8 cellular contexts compared by ENCODE assay signal in genomic region chr7:98802088-98802780, GRCh38.
A peak's percentile ranks its signal among the peaks of the same experiment; 100 is the strongest.
DNase-seq lines count a peak whose midpoint lies in the region; ATAC-seq and TF ChIP-seq lines count a peak whose summit lies in the region.

No MANE protein-coding gene starts in this region.

- H3K36me3 Mint-ChIP-seq in activated CD4-positive, alpha-beta T cell treated with anti-CD3 and anti-CD28 coated beads, Interleukin-2, amount 10 ng/mL, durations not matched to agents 7 days and 5 days (ENCODE audit: low read depth): no peaks in the 10 kb centered on the region

- no peaks in the 10 kb centered on the region for H3K27me3 Mint-ChIP-seq in activated CD4-positive, alpha-beta T cell treated with anti-CD3 and anti-CD28 coated beads, Interleukin-2, amount 10 ng/mL, durations not matched to agents 7 days and 5 days

- no peaks in the 10 kb centered on the region for H3K4me1 Mint-ChIP-seq in activated CD4-positive, alpha-beta T cell treated with anti-CD3 and anti-CD28 coated beads, Interleukin-2, amount 10 ng/mL, durations not matched to agents 7 days and 5 days

- no peaks in the 10 kb centered on the region for H3K4me1 ChIP-seq in fibroblast of lung (ENCODE audit: control insufficient read depth, extremely low read depth, insufficient read depth, low read length)

- POLR2A ChIA-PET in activated CD4-positive, alpha-beta T cell treated with anti-CD3 and anti-CD28 coated beads, Interleukin-2, amount 10 ng/mL, durations not matched to agents 7 days and 5 days (lab: Charles Lee): no interaction called here

- H3K79me2 ChIP-seq in fibroblast of lung (ENCODE audit: control insufficient read depth, insufficient read depth, low read length): no peaks in the 10 kb centered on the region

- H3K4me3 ChIP-seq in fibroblast of lung (replicated peaks in 1 of 4; ENCODE audit: control extremely low read depth in 1 of 4, insufficient read depth in 1 of 4, low read depth in 3 of 4, low read length in 4 of 4) (no peak overlapping the region), skeletal muscle cell (ENCODE audit: low read depth, low read length) (no peak overlapping the region)

- no peaks in the 10 kb centered on the region for H3K9me3 ChIP-seq in fibroblast of lung (ENCODE audit: control insufficient read depth, insufficient read depth, low read depth, low read length)

- ATAC-seq in GM21786 (IDR thresholded peaks at IDR 0.05; ENCODE audit: unreplicated experiment): peak; percentile 87

- no peak overlapping the region for H3K4me2 ChIP-seq in fibroblast of lung (ENCODE audit: extremely low read depth, insufficient read depth, low read length)

- H3K27ac ChIP-seq in fibroblast of lung (ENCODE audit: insufficient read depth, low read length): no peak overlapping the region

- H3K27me3 ChIP-seq in fibroblast of lung (ENCODE audit: control insufficient read depth, insufficient read depth, low read length): no peaks in the 10 kb centered on the region

- no peak overlapping the region for H3K4me3 Mint-ChIP-seq in activated CD4-positive, alpha-beta T cell treated with anti-CD3 and anti-CD28 coated beads, Interleukin-2, amount 10 ng/mL, durations not matched to agents 7 days and 5 days

- no peaks in the 10 kb centered on the region for H4K20me1 ChIP-seq in fibroblast of lung (ENCODE audit: control insufficient read depth, extremely low read depth, insufficient read depth, low read length)

- no peak overlapping the region for H3K9ac ChIP-seq in fibroblast of lung (ENCODE audit: insufficient read depth, low read length)

- H2AFZ ChIP-seq in fibroblast of lung (ENCODE audit: low read length): no peak overlapping the region

- H3K9me3 Mint-ChIP-seq in activated CD4-positive, alpha-beta T cell treated with anti-CD3 and anti-CD28 coated beads, Interleukin-2, amount 10 ng/mL, durations not matched to agents 7 days and 5 days: peaks cover 2% of the 10 kb centered on the region

- no peaks in the 10 kb centered on the region for H3K36me3 ChIP-seq in fibroblast of lung (ENCODE audit: control insufficient read depth, insufficient read depth, low read length)

- CTCF ChIA-PET in activated CD4-positive, alpha-beta T cell treated with anti-CD3 and anti-CD28 coated beads, Interleukin-2, amount 10 ng/mL, durations not matched to agents 7 days and 5 days (lab: Charles Lee): interaction anchor here (1.3 kb wide), 1 partner anchor 13 kb away, joined by 3 read pairs; no protein-coding TSS in a partner anchor

- DNase-seq in activated CD4-positive, alpha-beta T cell treated with anti-CD3 and anti-CD28 coated beads, Interleukin-2, amount 10 ng/mL, durations not matched to agents 7 days and 5 days: peak; percentile 6
- DNase-seq in activated CD4-positive, alpha-beta T cell treated with anti-CD3 and anti-CD28 coated beads, Interleukin-2, amount 50 U/mL, for 1 hour: no peak
- DNase-seq in HT-29 (ENCODE audit: low spot score) (peak; percentile 34), OCI-M1 (lab: John Stamatoyannopoulos, UW) (peak; percentile 76), fibroblast of lung (ENCODE audit: low read depth in 2 of 2) (peak; percentile 4 to 88), skeletal muscle cell (ENCODE audit: low read depth) (peak; percentile 72), hippocampal formation (lab: John Stamatoyannopoulos, UW) (no peak)

- no peak for TF ChIP-seq CTCF in fibroblast of lung (conservative IDR thresholded peaks at IDR 0.05 in 1 of 2, IDR thresholded peaks at IDR 0.05 in 1 of 2; ENCODE audit: low read depth in 1 of 2, low read length in 2 of 2)

- H3K27ac Mint-ChIP-seq in activated CD4-positive, alpha-beta T cell treated with anti-CD3 and anti-CD28 coated beads, Interleukin-2, amount 10 ng/mL, durations not matched to agents 7 days and 5 days: no peak overlapping the region

Comparison
In these comparisons a context has a peak if more than half of its experiments do, and no peak if none do; other contexts are left out.
1. DNase-seq: peak in activated CD4-positive, alpha-beta T cell treated with anti-CD3 and anti-CD28 coated beads, Interleukin-2, amount 10 ng/mL, durations not matched to agents 7 days and 5 days (single experiment), HT-29 (single experiment), OCI-M1 (single experiment), fibroblast of lung (2 of 2) and skeletal muscle cell (single experiment); none in activated CD4-positive, alpha-beta T cell treated with anti-CD3 and anti-CD28 coated beads, Interleukin-2, amount 50 U/mL, for 1 hour (single experiment) and hippocampal formation (0 of 2).